25 cellular contexts compared by ENCODE assay signal in genomic region chr12:2261708-2262107, GRCh38.
"Had no signal": no experiment of that assay in that cellular context is flagged by ENCODE, and none has a peak within 500 bp of the region (broad histone marks: within the 10 kb centered on the region; RNA-seq: fewer than 3 reads in every experiment).

No MANE protein-coding gene starts in this region.

- H3K4me2 ChIP-seq: smooth muscle cell had no signal

- DNase-seq: hypothalamus; islet precursor cell; left ventricle myocardium inferior; midbrain; mucosa of descending colon; naive thymus-derived CD4-positive, alpha-beta T cell; pancreas; retina; right cardiac atrium; sigmoid colon; stimulated activated CD4-positive, alpha-beta T cell treated with anti-CD3 and anti-CD28 coated beads, Interleukin-1b, Interleukin-23, amount 100 ng/mL, for 48 hours; stimulated activated CD4-positive, alpha-beta T cell treated with anti-CD3 and anti-CD28 coated beads, Interleukin-2, amount 100 ng/mL, for 48 hours; stimulated activated CD4-positive, alpha-beta T cell treated with anti-CD3 and anti-CD28 coated beads, Interleukin-4, amount 100 ng/mL, for 4 hours; stimulated activated CD8-positive, alpha-beta memory T cell treated with anti-CD3 and anti-CD28 coated beads, Interleukin-4, amount 100 ng/mL, for 48 hours; stimulated activated naive CD4-positive, alpha-beta T cell treated with Interleukin-2 at 50 U/mL for 16 hours; stimulated activated naive CD8-positive, alpha-beta T cell treated with anti-CD3 and anti-CD28 coated beads, Interleukin-15, amount 100 ng/mL, for 72 hours; substantia nigra; upper lobe of left lung had no signal

- ATAC-seq: mucosa of descending colon; naive thymus-derived CD4-positive, alpha-beta T cell; natural killer cell treated with Interleukin-12 subunit alpha and Interleukin-12 subunit beta and Interleukin-15 and Interleukin-18, amount 100 ng/mL, for 72 hours; pancreas; right cardiac atrium; stimulated activated memory B cell treated with anti-CD40 and anti-IgM and Interleukin-4, amounts not matched to agents 10 μg/mL and 1 μg/mL and 100 μg/mL, for 72 hours; stimulated activated naive CD8-positive, alpha-beta T cell treated with anti-CD3 and anti-CD28 coated beads, Interleukin-15, amount 100 ng/mL, for 72 hours had no signal

- FAIRE-seq: pancreas had no signal

- H3K27me3 ChIP-seq: pancreas, sigmoid colon, tibial nerve, upper lobe of left lung, vagina had no signal

- H3K36me3 ChIP-seq: left ventricle myocardium inferior, pancreas, prostate gland, sigmoid colon, tibial nerve, upper lobe of left lung, vagina had no signal

- H3K4me3 ChIP-seq: left ventricle myocardium inferior, lung, mucosa of descending colon, pancreas, prostate gland, sigmoid colon, smooth muscle cell, tibial nerve, upper lobe of left lung, vagina had no signal

- H3K4me1 ChIP-seq: pancreas, prostate gland had no signal

- H3K27ac ChIP-seq: left ventricle myocardium inferior, pancreas, prostate gland, tibial nerve, upper lobe of left lung, vagina had no signal

- H3K9me3 ChIP-seq: left ventricle myocardium inferior, mucosa of descending colon, pancreas, prostate gland, sigmoid colon, tibial nerve, upper lobe of left lung, vagina had no signal
